ENCODE assay signal across 30 cellular contexts in genomic region chr1:241130881-241131280, GRCh38.
"Had no signal": no experiment of that assay in that cellular context is flagged by ENCODE, and none has a peak within 500 bp of the region (broad histone marks: within the 10 kb centered on the region; RNA-seq: fewer than 3 reads in every experiment).

No MANE protein-coding gene starts in this region.

- H3K4me3 Mint-ChIP-seq: activated CD4-positive, alpha-beta memory T cell treated with anti-CD3 and anti-CD28 coated beads, Interleukin-2, amount 10 ng/mL, durations not matched to agents 7 days and 5 days; activated CD4-positive, alpha-beta T cell treated with anti-CD3 and anti-CD28 coated beads, Interleukin-2, amount 10 ng/mL, durations not matched to agents 7 days and 5 days; activated naive CD8-positive, alpha-beta T cell; activated T-cell treated with anti-CD3 and anti-CD28 coated beads, Interleukin-2, amount 50 U/mL, for 24 hours; activated T-helper 17 cell treated with anti-CD3 and anti-CD28 coated beads, Interleukin-2, amount 50 U/mL, for 72 hours; central memory CD8-positive, alpha-beta T cell; dendritic cell treated with granulocyte-macrophage colony-stimulating factor and Interleukin-4, amounts not matched to agents 40 ng/mL and 50 ng/mL, for 4 days; endodermal cell; WTC11 had no signal

- H3K9me3 Mint-ChIP-seq: activated T-helper 17 cell treated with anti-CD3 and anti-CD28 coated beads, Interleukin-2, amount 50 U/mL, for 72 hours; endodermal cell; WTC11 had no signal

- ATAC-seq: activated T-helper 17 cell treated with anti-CD3 and anti-CD28 coated beads, Interleukin-2, amount 50 U/mL, for 72 hours; esophagus mucosa; gastroesophageal sphincter; heart right ventricle; WTC11 had no signal

- FAIRE-seq: astrocyte, bronchial epithelial cell had no signal

- H3K27me3 Mint-ChIP-seq: activated CD4-positive, alpha-beta memory T cell treated with anti-CD3 and anti-CD28 coated beads, Interleukin-2, amount 10 ng/mL, durations not matched to agents 7 days and 5 days; activated CD4-positive, alpha-beta T cell treated with anti-CD3 and anti-CD28 coated beads, Interleukin-2, amount 10 ng/mL, durations not matched to agents 7 days and 5 days; activated naive CD8-positive, alpha-beta T cell; activated T-cell treated with anti-CD3 and anti-CD28 coated beads, Interleukin-2, amount 50 U/mL, for 24 hours; activated T-helper 17 cell treated with anti-CD3 and anti-CD28 coated beads, Interleukin-2, amount 50 U/mL, for 72 hours; central memory CD8-positive, alpha-beta T cell; dendritic cell treated with granulocyte-macrophage colony-stimulating factor and Interleukin-4, amounts not matched to agents 40 ng/mL and 50 ng/mL, for 4 days had no signal

- H3K36me3 Mint-ChIP-seq: activated naive CD8-positive, alpha-beta T cell; WTC11 had no signal

- H3K27ac Mint-ChIP-seq: activated CD4-positive, alpha-beta memory T cell treated with anti-CD3 and anti-CD28 coated beads, Interleukin-2, amount 10 ng/mL, durations not matched to agents 7 days and 5 days; activated CD4-positive, alpha-beta T cell treated with anti-CD3 and anti-CD28 coated beads, Interleukin-2, amount 10 ng/mL, durations not matched to agents 7 days and 5 days; activated naive CD8-positive, alpha-beta T cell; activated T-cell treated with anti-CD3 and anti-CD28 coated beads, Interleukin-2, amount 50 U/mL, for 24 hours; activated T-helper 17 cell treated with anti-CD3 and anti-CD28 coated beads, Interleukin-2, amount 50 U/mL, for 72 hours; dendritic cell treated with granulocyte-macrophage colony-stimulating factor and Interleukin-4, amounts not matched to agents 40 ng/mL and 50 ng/mL, for 4 days; endodermal cell had no signal

- H3K4me1 Mint-ChIP-seq: activated CD4-positive, alpha-beta memory T cell treated with anti-CD3 and anti-CD28 coated beads, Interleukin-2, amount 10 ng/mL, durations not matched to agents 7 days and 5 days; activated CD4-positive, alpha-beta T cell treated with anti-CD3 and anti-CD28 coated beads, Interleukin-2, amount 10 ng/mL, durations not matched to agents 7 days and 5 days; activated T-helper 17 cell treated with anti-CD3 and anti-CD28 coated beads, Interleukin-2, amount 50 U/mL, for 72 hours; central memory CD8-positive, alpha-beta T cell had no signal

- DNase-seq: activated CD4-positive, alpha-beta memory T cell treated with anti-CD3 and anti-CD28 coated beads, Interleukin-2, amount 10 ng/mL, durations not matched to agents 7 days and 5 days; activated CD4-positive, alpha-beta T cell treated with anti-CD3 and anti-CD28 coated beads for 1 hour; activated CD4-positive, alpha-beta T cell treated with anti-CD3 and anti-CD28 coated beads for 4 hours; activated CD4-positive, alpha-beta T cell treated with anti-CD3 and anti-CD28 coated beads, Interleukin-2, amount 10 ng/mL, durations not matched to agents 7 days and 5 days; activated CD4-positive, alpha-beta T cell treated with anti-CD3 and anti-CD28 coated beads, Interleukin-2, amount 50 U/mL, for 4 hours; activated CD8-positive, alpha-beta memory T cell treated with anti-CD3 and anti-CD28 coated beads, Interleukin-2, amount 50 U/mL, for 48 hours; activated effector memory CD4-positive, alpha-beta T cell treated with Interleukin-2 at 50 U/mL for 16 hours; activated gamma-delta T cell treated with Interleukin-2 at 50 U/mL for 16 hours; activated naive CD4-positive, alpha-beta T cell treated with anti-CD3 and anti-CD28 coated beads, Interleukin-2, amount 50 U/mL, for 16 hours; activated naive CD4-positive, alpha-beta T cell treated with Interleukin-2 at 50 U/mL for 16 hours; activated T-cell treated with anti-CD3 and anti-CD28 coated beads for 4 hours; activated T-cell treated with anti-CD3 and anti-CD28 coated beads, Interleukin-2, amount 50 U/mL, for 24 hours; amniotic stem cell; anterior cingulate cortex; brain microvascular endothelial cell; dorsolateral prefrontal cortex; effector memory CD4-positive, alpha-beta T cell; endodermal cell; foreskin melanocyte; heart right ventricle; T-helper 2 cell had no signal
